Comparison of ENCODE assay signal across 21 cellular contexts in genomic region chr12:24894869-24895268, GRCh38.
"Had no signal": no experiment of that assay in that cellular context is flagged by ENCODE, and none has a peak within 500 bp of the region (broad histone marks: within the 10 kb centered on the region; RNA-seq: fewer than 3 reads in every experiment).

No MANE protein-coding gene starts in this region.

- H3K36me3 ChIP-seq: adrenal gland, lower lobe of right lung, pancreas, thyroid gland, vagina had no signal

- H3K9me3 Mint-ChIP-seq: activated CD4-positive, alpha-beta T cell treated with anti-CD3 and anti-CD28 coated beads, Interleukin-2, amount 10 ng/mL, durations not matched to agents 24 days and 14 days; activated naive CD4-positive, alpha-beta T cell treated with anti-CD3 and anti-CD28 coated beads, Interleukin-2, amount 10 ng/mL, durations not matched to agents 7 days and 5 days; dendritic cell treated with granulocyte-macrophage colony-stimulating factor and Interleukin-4, amounts not matched to agents 40 ng/mL and 50 ng/mL, for 4 days; neural progenitor cell; T-cell had no signal

- H3K36me3 Mint-ChIP-seq: T-cell had no signal

- H3K9ac ChIP-seq: neural progenitor cell had no signal

- H3K4me3 ChIP-seq: adrenal gland, lower lobe of right lung, neural progenitor cell, pancreas, SK-N-MC, thyroid gland, vagina had no signal

- H3K27me3 ChIP-seq: adrenal gland, foreskin keratinocyte, neural progenitor cell, pancreas, thyroid gland, vagina had no signal

- H3K27ac ChIP-seq: adrenal gland, foreskin keratinocyte, lower lobe of right lung, neural progenitor cell, SK-N-MC, thyroid gland, vagina had no signal

- H3K4me2 ChIP-seq: neural progenitor cell had no signal

- ATAC-seq: activated T-cell treated with anti-CD3 and anti-CD28 coated beads, Interleukin-2, amount 50 U/mL, for 4 hours; foreskin keratinocyte; left colon; lower lobe of right lung; T-cell had no signal

- H3K27ac Mint-ChIP-seq: activated CD4-positive, alpha-beta T cell treated with anti-CD3 and anti-CD28 coated beads, Interleukin-2, amount 10 ng/mL, durations not matched to agents 24 days and 14 days; activated naive CD4-positive, alpha-beta T cell treated with anti-CD3 and anti-CD28 coated beads, Interleukin-2, amount 10 ng/mL, durations not matched to agents 7 days and 5 days; dendritic cell treated with granulocyte-macrophage colony-stimulating factor and Interleukin-4, amounts not matched to agents 40 ng/mL and 50 ng/mL, for 4 days; neural progenitor cell; T-cell had no signal

- DNase-seq: activated CD4-positive, alpha-beta T cell treated with anti-CD3 and anti-CD28 coated beads, Interleukin-2, amount 10 ng/mL, durations not matched to agents 24 days and 14 days; activated CD8-positive, alpha-beta memory T cell treated with anti-CD3 and anti-CD28 coated beads, Interleukin-2, amount 50 U/mL, for 4 hours; activated naive CD4-positive, alpha-beta T cell treated with anti-CD3 and anti-CD28 coated beads, Interleukin-2, amount 10 ng/mL, durations not matched to agents 7 days and 5 days; activated T-cell treated with anti-CD3 and anti-CD28 coated beads, Interleukin-2, amount 50 U/mL, for 4 hours; adrenal gland; effector memory CD4-positive, alpha-beta T cell; foreskin keratinocyte; hypothalamus; islet precursor cell; left colon; lower lobe of right lung; pancreas; stimulated activated CD8-positive, alpha-beta memory T cell treated with anti-CD3 and anti-CD28 coated beads, Interleukin-4, amount 100 ng/mL, for 48 hours; stimulated activated naive CD4-positive, alpha-beta T cell treated with Interleukin-2 at 50 U/mL for 16 hours; T-cell; T1000; thyroid gland had no signal

- H2AFZ ChIP-seq: neural progenitor cell had no signal

- H3K9me3 ChIP-seq: adrenal gland, lower lobe of right lung, pancreas, thyroid gland, vagina had no signal

- H3K4me1 ChIP-seq: foreskin keratinocyte, neural progenitor cell, vagina had no signal
